In genomic region chr12:121592323-121592722, GRCh38 we compare ENCODE assay signal across 20 cellular contexts. TPM values are rescaled to one million over a fixed set of nuclear protein-coding genes. Genes with fewer than 3 reads are reported as not detected.
A peak's percentile ranks its signal among the peaks of the same experiment; 100 is the strongest.
DNase-seq lines count a peak whose midpoint lies in the region; ATAC-seq and TF ChIP-seq lines count a peak whose summit lies in the region.
"Had no signal": no experiment of that assay in that cellular context is flagged by ENCODE, and none has a peak within 500 bp of the region (broad histone marks: within the 10 kb centered on the region; RNA-seq: fewer than 3 reads in every experiment).

No MANE protein-coding gene starts in this region.

- H3K4me3 Mint-ChIP-seq in activated naive CD8-positive, alpha-beta T cell: peak overlapping the region; percentile 60
- peak overlapping the region in 7 of 10 donors; percentile 23 to 67 (median 45) for H3K4me3 Mint-ChIP-seq in naive thymus-derived CD4-positive, alpha-beta T cell
- H3K4me3 Mint-ChIP-seq: brain had no signal

- POLR2A ChIA-PET in naive thymus-derived CD4-positive, alpha-beta T cell (lab: Charles Lee): interaction anchor here (0.7 to 6.2 kb wide), 4 partner anchors 13 to 571 kb away, joined by 3 to 127 read pairs (median 3); partner anchors contain the start of gene KDM2B

- H4K20me1 ChIP-seq in BLaER1 treated with 17β-estradiol and CSF1 and Interleukin-3, amounts not matched to agents 10 nM and 100 nM: no peaks in the 10 kb centered on the region
- H4K20me1 ChIP-seq in mammary epithelial cell (ENCODE audit: insufficient read depth, low read length): no peaks in the 10 kb centered on the region

- H3K9ac ChIP-seq in BLaER1 treated with 17β-estradiol and CSF1 and Interleukin-3, amounts not matched to agents 10 nM and 100 nM: no peak overlapping the region; a peak in 1 of 22 replicates
- no peak overlapping the region for H3K9ac ChIP-seq in mammary epithelial cell (ENCODE audit: insufficient read depth, low read length)

- H3K4me3 ChIP-seq in BLaER1 treated with 17β-estradiol and CSF1 and Interleukin-3, amounts not matched to agents 10 nM and 100 nM: no peak overlapping the region
- H3K4me3 ChIP-seq in naive thymus-derived CD4-positive, alpha-beta T cell (ENCODE audit: low read length): no peak overlapping the region
- H3K4me3 ChIP-seq in mammary epithelial cell (replicated peaks in 1 of 3; ENCODE audit: insufficient read depth in 1 of 3, low read depth in 2 of 3, low read length in 3 of 3) (no peak overlapping the region), ascending aorta (no peak overlapping the region)
- H3K4me3 ChIP-seq: dorsolateral prefrontal cortex, heart left ventricle, pancreas, thyroid gland had no signal

- CTCF ChIA-PET in naive thymus-derived CD4-positive, alpha-beta T cell (lab: Charles Lee): interaction anchor here (2.0 kb wide), 1 partner anchor 13 kb away, joined by 7 read pairs; no protein-coding TSS in a partner anchor
- CTCF ChIA-PET in mammary epithelial cell (lab: Charles Lee; ENCODE audit: low non-redundant PET): no interaction called here

- H3K79me2 ChIP-seq in mammary epithelial cell (ENCODE audit: insufficient read depth, low read length): no peaks in the 10 kb centered on the region

- no peaks in the 10 kb centered on the region for H3K27me3 ChIP-seq in BLaER1 treated with 17β-estradiol and CSF1 and Interleukin-3, amounts not matched to agents 10 nM and 100 nM
- no peaks in the 10 kb centered on the region for H3K27me3 ChIP-seq in naive thymus-derived CD4-positive, alpha-beta T cell (ENCODE audit: control insufficient read depth in 2 of 2, insufficient read depth in 2 of 2, low read length in 2 of 2)
- H3K27me3 ChIP-seq in mammary epithelial cell (ENCODE audit: insufficient read depth, low read length) (no peaks in the 10 kb centered on the region), ascending aorta (no peaks in the 10 kb centered on the region)
- H3K27me3 ChIP-seq: dorsolateral prefrontal cortex, heart left ventricle, pancreas, thyroid gland had no signal

- dilution Hi-C loops in mammary epithelial cell (cut with HindIII; ENCODE audit: low sequenced_read_pairs): no loop called here

- intact Hi-C loops in naive thymus-derived CD4-positive, alpha-beta T cell (cut with micrococcal nuclease): no loop called here
- intact Hi-C loops in mammary epithelial cell (cut with micrococcal nuclease) (no loop called here), ascending aorta (cut with DNase I) (no loop called here)

- peak; percentile 61 for DNase-seq in ELF-1 (ENCODE audit: low read depth, low spot score)
- no peak for DNase-seq in naive thymus-derived CD4-positive, alpha-beta T cell
- DNase-seq in mammary epithelial cell: no peak
- no peak for DNase-seq in ascending aorta (ENCODE audit: low spot score in 2 of 2)
- no peak for DNase-seq in NOMO-1 treated with dmso at 0.1 percent for 144 hours (lab: John Stamatoyannopoulos, UW; ENCODE audit: unreplicated experiment)
- DNase-seq: activated CD4-positive, alpha-beta T cell treated with anti-CD3 and anti-CD28 coated beads, Interleukin-2, amount 50 U/mL, for 48 hours; activated effector memory CD4-positive, alpha-beta T cell treated with anti-CD3 and anti-CD28 coated beads, Interleukin-2, amount 50 U/mL, for 16 hours; DMS 273 treated with DMSO at 0.1 percent for 48 hours; dorsolateral prefrontal cortex; heart left ventricle; midbrain; NCI-H1436; NCI-H446; pancreas; stimulated activated CD4-positive, alpha-beta T cell treated with anti-CD3 and anti-CD28 coated beads, Interleukin-4, amount 100 ng/mL, for 1 hour; thyroid gland had no signal

- in situ Hi-C loops in mammary epithelial cell (cut with MboI; ENCODE audit: low sequenced_read_pairs in 2 of 2): no loop called here

- no peaks in the 10 kb centered on the region for H3K27me3 Mint-ChIP-seq in activated naive CD8-positive, alpha-beta T cell
- peaks cover 0 to 3% (median 0%) of the 10 kb centered on the region in 5 donors for H3K27me3 Mint-ChIP-seq in naive thymus-derived CD4-positive, alpha-beta T cell

- H2AFZ ChIP-seq in mammary epithelial cell (ENCODE audit: low read depth, low read length): no peak overlapping the region

- H3K27ac Mint-ChIP-seq in activated naive CD8-positive, alpha-beta T cell: peak overlapping the region; percentile 62
- H3K27ac Mint-ChIP-seq in naive thymus-derived CD4-positive, alpha-beta T cell: peak overlapping the region; percentile 44 to 100 (median 90)

- ATAC-seq in naive thymus-derived CD4-positive, alpha-beta T cell: no peak
- no peak for ATAC-seq in GM19397 (IDR thresholded peaks at IDR 0.05; ENCODE audit: unreplicated experiment)
- ATAC-seq: heart left ventricle, pancreas had no signal

- H3K36me3 Mint-ChIP-seq in activated naive CD8-positive, alpha-beta T cell: peaks cover 3% of the 10 kb centered on the region
- peaks cover 5 to 19% (median 6%) of the 10 kb centered on the region in 5 donors for H3K36me3 Mint-ChIP-seq in naive thymus-derived CD4-positive, alpha-beta T cell

- H3K4me1 Mint-ChIP-seq in activated naive CD8-positive, alpha-beta T cell (ENCODE audit: low read depth): peaks cover 36% of the 10 kb centered on the region
- H3K4me1 Mint-ChIP-seq in naive thymus-derived CD4-positive, alpha-beta T cell: peaks cover 18 to 41% (median 36%) of the 10 kb centered on the region in 7 donors

- no peaks in the 10 kb centered on the region for H3K9me3 Mint-ChIP-seq in activated naive CD8-positive, alpha-beta T cell (ENCODE audit: low read depth)
- peaks cover 0 to 13% (median 0%) of the 10 kb centered on the region in 11 donors for H3K9me3 Mint-ChIP-seq in naive thymus-derived CD4-positive, alpha-beta T cell
- H3K9me3 Mint-ChIP-seq: brain had no signal

- WGBS in mammary epithelial cell (ENCODE audit: low coverage, missing lambda C conversion rate): 88% methylated on average over 4 of the region's 4 CpGs

- no peaks in the 10 kb centered on the region for H3K9me3 ChIP-seq in BLaER1 treated with 17β-estradiol and CSF1 and Interleukin-3, amounts not matched to agents 10 nM and 100 nM (replicated peaks in 1 of 11)
- no peaks in the 10 kb centered on the region for H3K9me3 ChIP-seq in naive thymus-derived CD4-positive, alpha-beta T cell (ENCODE audit: control insufficient read depth in 2 of 3, low read length in 3 of 3)
- H3K9me3 ChIP-seq in mammary epithelial cell (replicated peaks; ENCODE audit: insufficient read depth, low read length) (no peaks in the 10 kb centered on the region), ascending aorta (no peaks in the 10 kb centered on the region)
- H3K9me3 ChIP-seq: heart left ventricle, pancreas, thyroid gland had no signal

- no peak for TF ChIP-seq CTCF in mammary epithelial cell (conservative IDR thresholded peaks at IDR 0.05 in 1 of 2, IDR thresholded peaks at IDR 0.05 in 1 of 2; ENCODE audit: extremely low read depth in 1 of 2, insufficient read depth in 1 of 2, low read depth in 1 of 2, low read length in 2 of 2)
- TF ChIP-seq CTCF in ascending aorta (IDR thresholded peaks at IDR 0.05): no peak

- no peak overlapping the region for H3K27ac ChIP-seq in BLaER1 treated with 17β-estradiol and CSF1 and Interleukin-3, amounts not matched to agents 10 nM and 100 nM
- H3K27ac ChIP-seq in naive thymus-derived CD4-positive, alpha-beta T cell (ENCODE audit: low read depth, low read length): no peak overlapping the region
- H3K27ac ChIP-seq in mammary epithelial cell (ENCODE audit: insufficient read depth, low read depth, low read length) (no peak overlapping the region), ascending aorta (no peak overlapping the region)
- H3K27ac ChIP-seq: dorsolateral prefrontal cortex, pancreas, thyroid gland had no signal

- peak overlapping the region in 10 of 11 experiments; percentile 6 to 87 (median 46); a peak in 15 of 22 replicates for H3K4me2 ChIP-seq in BLaER1 treated with 17β-estradiol and CSF1 and Interleukin-3, amounts not matched to agents 10 nM and 100 nM
- no peak overlapping the region for H3K4me2 ChIP-seq in mammary epithelial cell (ENCODE audit: insufficient read depth, low read depth, low read length)

- peaks cover 24 to 43% (median 36%) of the 10 kb centered on the region in 10 experiments for H3K4me1 ChIP-seq in BLaER1 treated with 17β-estradiol and CSF1 and Interleukin-3, amounts not matched to agents 10 nM and 100 nM
- peaks cover 23 to 26% of the 10 kb centered on the region in 2 donors for H3K4me1 ChIP-seq in naive thymus-derived CD4-positive, alpha-beta T cell (ENCODE audit: control insufficient read depth in 2 of 2, insufficient read depth in 2 of 2, low read length in 2 of 2)
- H3K4me1 ChIP-seq in mammary epithelial cell (ENCODE audit: insufficient read depth, low read length) (no peaks in the 10 kb centered on the region), ascending aorta (peaks cover 0 to 6% of the 10 kb centered on the region in 2 donors)
- H3K4me1 ChIP-seq: pancreas had no signal

- peaks cover 0 to 9% (median 0%) of the 10 kb centered on the region in 11 experiments; a peak in 5 of 22 replicates for H3K36me3 ChIP-seq in BLaER1 treated with 17β-estradiol and CSF1 and Interleukin-3, amounts not matched to agents 10 nM and 100 nM
- no peaks in the 10 kb centered on the region for H3K36me3 ChIP-seq in naive thymus-derived CD4-positive, alpha-beta T cell (ENCODE audit: control insufficient read depth in 2 of 3, insufficient read depth in 3 of 3, low read length in 3 of 3)
- no peaks in the 10 kb centered on the region for H3K36me3 ChIP-seq in mammary epithelial cell (ENCODE audit: insufficient read depth, low read length)
- H3K36me3 ChIP-seq in ascending aorta: no peaks in the 10 kb centered on the region
- H3K36me3 ChIP-seq: heart left ventricle, pancreas, thyroid gland had no signal

- no TSS peak for BruUV-seq in mammary epithelial cell (replicated peaks; lab: Mats Ljungman, UMichigan)

RNA-seq across cellular contexts. Expression of gene KDM2B, which starts 11.5 kb away (rescaled TPM):
- 10 to 100 TPM; 66.4 to 91.7 (median 80.7) TPM for total RNA-seq in naive thymus-derived CD4-positive, alpha-beta T cell
- polyA plus RNA-seq in naive thymus-derived CD4-positive, alpha-beta T cell: 10 to 100 TPM; 12.6 to 22.5 TPM
- 10 to 100 TPM; 18.3 to 21.7 TPM for total RNA-seq in mammary epithelial cell
- polyA plus RNA-seq in mammary epithelial cell: 14.3 TPM
- 20.8 TPM for polyA minus RNA-seq in mammary epithelial cell
- 17.3 TPM for total RNA-seq in ascending aorta

RNA-seq across cellular contexts. Expression of gene ORAI1, which starts 34.0 kb away (rescaled TPM):
- 10 to 100 TPM; 34.4 to 73.5 (median 50.6) TPM for total RNA-seq in naive thymus-derived CD4-positive, alpha-beta T cell
- polyA plus RNA-seq in naive thymus-derived CD4-positive, alpha-beta T cell: 100 to 1,000 TPM; 180 to 256 TPM
- 10 to 100 TPM in 1 of 2 donors, 1 to 10 TPM in 1; 3.3 to 23.1 TPM for total RNA-seq in mammary epithelial cell
- polyA plus RNA-seq in mammary epithelial cell: 21.8 TPM
- 10.4 TPM for polyA minus RNA-seq in mammary epithelial cell
- 24.6 TPM for total RNA-seq in ascending aorta
